ENCODE assay signal across 1 cellular context in genomic region chr12:106345739-106346138, GRCh38.
TF ChIP-seq lines count a peak whose summit lies in the region.

No MANE protein-coding gene starts in this region.

TF ChIP-seq in K562, 482 proteins besides CTCF, POLR2A, EP300 and RAD21:
- no peak for TF ChIP-seq KDM1A (IDR thresholded peaks at IDR 0.05)
- TF ChIP-seq SMC3 (conservative IDR thresholded peaks at IDR 0.05; ENCODE audit: insufficient read depth, low read depth, low read length), result 0 out of 2 replicates have a peak, but pooled peaks have one; percentile 12
